ENCODE assay signal across 8 cellular contexts in genomic region chrX:153433161-153433680, GRCh38. TPM values are rescaled to one million over a fixed set of nuclear protein-coding genes. Genes with fewer than 3 reads are reported as not detected.
"Had no signal": no experiment of that assay in that cellular context is flagged by ENCODE, and none has a peak within 500 bp of the region (broad histone marks: within the 10 kb centered on the region; RNA-seq: fewer than 3 reads in every experiment).

No MANE protein-coding gene starts in this region.

- H3K27ac ChIP-seq: HL-60 had no signal

- H3K4me1 Mint-ChIP-seq: IgD-negative memory B cell had no signal

- H3K27ac Mint-ChIP-seq: IgD-negative memory B cell had no signal

- FAIRE-seq: HepG2, HTR-8/SVneo, K562 had no signal

- ATAC-seq: HepG2, K562 had no signal

- H3K4me3 Mint-ChIP-seq: IgD-negative memory B cell had no signal

- H3K4me3 ChIP-seq: K562 had no signal

- DNase-seq: IMR-90, KBM-7 had no signal

RNA-seq across cellular contexts. Expression of gene ZFP92, which starts 21.9 kb away (rescaled TPM):
- total RNA-seq: HT-29 had no signal
- polyA plus RNA-seq: HepG2 had no signal

RNA-seq across cellular contexts. Expression of gene PNMA6E, which starts 32.1 kb away (rescaled TPM):
- total RNA-seq: HepG2, HT-29, IMR-90, K562 had no signal
- polyA plus RNA-seq: HepG2, IgD-negative memory B cell, IMR-90 had no signal
